21 cellular contexts compared by ENCODE assay signal in the genomic region with DNA sequence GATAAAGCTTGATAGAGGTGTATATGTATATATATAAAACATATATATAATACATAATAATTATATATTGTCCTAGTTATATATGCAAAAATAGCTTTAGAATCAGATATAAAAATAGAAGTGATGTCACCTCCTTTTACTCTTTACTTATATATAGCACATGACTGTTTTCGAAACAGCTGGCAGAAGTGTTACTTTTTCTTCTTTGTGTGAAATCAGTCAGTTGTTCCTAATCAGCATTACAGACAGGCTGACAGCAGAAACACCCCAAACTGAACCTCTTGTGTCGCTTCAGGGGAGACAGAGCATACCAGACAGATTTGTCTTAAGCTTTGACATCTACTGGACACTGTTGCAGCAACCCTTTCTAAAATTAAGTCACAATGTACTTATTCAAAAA.
DNase-seq lines count a peak whose midpoint lies in the region; ATAC-seq and TF ChIP-seq lines count a peak whose summit lies in the region.
"Had no signal": no experiment of that assay in that cellular context is flagged by ENCODE, and none has a peak within 500 bp of the region (broad histone marks: within the 10 kb centered on the region; RNA-seq: fewer than 3 reads in every experiment).

No MANE protein-coding gene starts in this region.

- peaks cover 15% of the 10 kb centered on the region for H3K4me1 Mint-ChIP-seq in WTC11
- H3K4me1 Mint-ChIP-seq: CD8-positive, alpha-beta memory T cell; T-cell had no signal

- no peak overlapping the region for H3K27ac Mint-ChIP-seq in WTC11
- H3K27ac Mint-ChIP-seq: CD8-positive, alpha-beta memory T cell; T-cell had no signal

- TF ChIP-seq CTCF in GM13977 (IDR thresholded peaks at IDR 0.05; ENCODE audit: extremely low read depth, insufficient read depth, missing control alignments) (no peak), WTC11 (IDR thresholded peaks at IDR 0.05) (no peak)

- CTCF ChIA-PET in WTC11 (lab: Charles Lee) = no interaction called here

- POLR2A ChIA-PET in WTC11 (lab: Charles Lee) = no interaction called here

- peaks cover 6% of the 10 kb centered on the region; the same call in 1 of the 2 replicates for H3K9me3 Mint-ChIP-seq in WTC11
- H3K9me3 Mint-ChIP-seq: T-cell had no signal

- H3K36me3 Mint-ChIP-seq in WTC11 = peaks cover 6% of the 10 kb centered on the region; the same call in 1 of the 2 replicates
- H3K36me3 Mint-ChIP-seq: CD8-positive, alpha-beta memory T cell; T-cell had no signal

- DNase-seq in GM13977 (ENCODE audit: low spot score) (peak; percentile 11), T-helper 9 cell (no peak), mesenteric fat pad (ENCODE audit: low spot score) (no peak), WTC11 (ENCODE audit: low spot score) (no peak)
- DNase-seq: CD8-positive, alpha-beta memory T cell; DMS53; EL; IMR-90; MG63; NCI-H1048; NCI-H1436; NCI-H1930; NCI-H345; NCI-H524 treated with DMSO at 0.1 percent for 48 hours; PC-9; SIG-M5; T-cell had no signal

- in situ Hi-C loops in GM13977 (cut with MboI; ENCODE audit: low pct_unique_long_range_greater_than_20kb, low sequenced_read_pairs, unreplicated experiment) = no loop called here

- H3K27me3 Mint-ChIP-seq in WTC11 (ENCODE audit: low read depth) = no peaks in the 10 kb centered on the region

- no peak overlapping the region for H3K4me3 Mint-ChIP-seq in WTC11
- H3K4me3 Mint-ChIP-seq: CD8-positive, alpha-beta memory T cell; T-cell had no signal

- ATAC-seq in GM19351 (IDR thresholded peaks at IDR 0.05; ENCODE audit: unreplicated experiment) = peak; percentile 90
- ATAC-seq in HG03432 (IDR thresholded peaks at IDR 0.05; ENCODE audit: unreplicated experiment) = peak; percentile 64
- ATAC-seq in HG02938 (IDR thresholded peaks at IDR 0.05; ENCODE audit: unreplicated experiment) = no peak
- no peak for ATAC-seq in WTC11
- ATAC-seq: SK-N-SH treated with all-trans-retinoic acid at 6 μM for 48 hours, T-cell had no signal

TF ChIP-seq in WTC11, 78 proteins besides CTCF, POLR2A, EP300 and RAD21:
- TF ChIP-seq, protein P1, sequence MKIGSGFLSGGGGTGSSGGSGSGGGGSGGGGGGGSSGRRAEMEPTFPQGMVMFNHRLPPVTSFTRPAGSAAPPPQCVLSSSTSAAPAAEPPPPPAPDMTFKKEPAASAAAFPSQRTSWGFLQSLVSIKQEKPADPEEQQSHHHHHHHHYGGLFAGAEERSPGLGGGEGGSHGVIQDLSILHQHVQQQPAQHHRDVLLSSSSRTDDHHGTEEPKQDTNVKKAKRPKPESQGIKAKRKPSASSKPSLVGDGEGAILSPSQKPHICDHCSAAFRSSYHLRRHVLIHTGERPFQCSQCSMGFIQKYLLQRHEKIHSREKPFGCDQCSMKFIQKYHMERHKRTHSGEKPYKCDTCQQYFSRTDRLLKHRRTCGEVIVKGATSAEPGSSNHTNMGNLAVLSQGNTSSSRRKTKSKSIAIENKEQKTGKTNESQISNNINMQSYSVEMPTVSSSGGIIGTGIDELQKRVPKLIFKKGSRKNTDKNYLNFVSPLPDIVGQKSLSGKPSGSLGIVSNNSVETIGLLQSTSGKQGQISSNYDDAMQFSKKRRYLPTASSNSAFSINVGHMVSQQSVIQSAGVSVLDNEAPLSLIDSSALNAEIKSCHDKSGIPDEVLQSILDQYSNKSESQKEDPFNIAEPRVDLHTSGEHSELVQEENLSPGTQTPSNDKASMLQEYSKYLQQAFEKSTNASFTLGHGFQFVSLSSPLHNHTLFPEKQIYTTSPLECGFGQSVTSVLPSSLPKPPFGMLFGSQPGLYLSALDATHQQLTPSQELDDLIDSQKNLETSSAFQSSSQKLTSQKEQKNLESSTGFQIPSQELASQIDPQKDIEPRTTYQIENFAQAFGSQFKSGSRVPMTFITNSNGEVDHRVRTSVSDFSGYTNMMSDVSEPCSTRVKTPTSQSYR (CRISPR knock-in tag; IDR thresholded peaks at IDR 0.05) = no peak
- no peak for TF ChIP-seq PRRX2 (CRISPR knock-in tag; IDR thresholded peaks at IDR 0.05)
- TF ChIP-seq, protein P2, sequence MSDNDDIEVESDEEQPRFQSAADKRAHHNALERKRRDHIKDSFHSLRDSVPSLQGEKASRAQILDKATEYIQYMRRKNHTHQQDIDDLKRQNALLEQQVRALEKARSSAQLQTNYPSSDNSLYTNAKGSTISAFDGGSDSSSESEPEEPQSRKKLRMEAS (CRISPR knock-in tag; IDR thresholded peaks at IDR 0.05) = no peak
- no peak for TF ChIP-seq SMAD4 (CRISPR knock-in tag; IDR thresholded peaks at IDR 0.05)
- no peak for TF ChIP-seq FOXP1 (CRISPR knock-in tag; IDR thresholded peaks at IDR 0.05; ENCODE audit: borderline replicate concordance)
- TF ChIP-seq MYBL2 (CRISPR knock-in tag; IDR thresholded peaks at IDR 0.05) = no peak
- TF ChIP-seq CREM (CRISPR knock-in tag; IDR thresholded peaks at IDR 0.05) = no peak
- TF ChIP-seq SOX15 (CRISPR knock-in tag; IDR thresholded peaks at IDR 0.05) = no peak
- TF ChIP-seq ERG (CRISPR knock-in tag; IDR thresholded peaks at IDR 0.05) = no peak
- TF ChIP-seq, protein P3, sequence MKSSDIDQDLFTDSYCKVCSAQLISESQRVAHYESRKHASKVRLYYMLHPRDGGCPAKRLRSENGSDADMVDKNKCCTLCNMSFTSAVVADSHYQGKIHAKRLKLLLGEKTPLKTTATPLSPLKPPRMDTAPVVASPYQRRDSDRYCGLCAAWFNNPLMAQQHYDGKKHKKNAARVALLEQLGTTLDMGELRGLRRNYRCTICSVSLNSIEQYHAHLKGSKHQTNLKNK (CRISPR knock-in tag; IDR thresholded peaks at IDR 0.05) = no peak
- TF ChIP-seq ZNF121 (CRISPR knock-in tag; IDR thresholded peaks at IDR 0.05) = no peak
- TF ChIP-seq ELF4 (CRISPR knock-in tag; IDR thresholded peaks at IDR 0.05; ENCODE audit: low read depth) = no peak
- TF ChIP-seq, protein P4, sequence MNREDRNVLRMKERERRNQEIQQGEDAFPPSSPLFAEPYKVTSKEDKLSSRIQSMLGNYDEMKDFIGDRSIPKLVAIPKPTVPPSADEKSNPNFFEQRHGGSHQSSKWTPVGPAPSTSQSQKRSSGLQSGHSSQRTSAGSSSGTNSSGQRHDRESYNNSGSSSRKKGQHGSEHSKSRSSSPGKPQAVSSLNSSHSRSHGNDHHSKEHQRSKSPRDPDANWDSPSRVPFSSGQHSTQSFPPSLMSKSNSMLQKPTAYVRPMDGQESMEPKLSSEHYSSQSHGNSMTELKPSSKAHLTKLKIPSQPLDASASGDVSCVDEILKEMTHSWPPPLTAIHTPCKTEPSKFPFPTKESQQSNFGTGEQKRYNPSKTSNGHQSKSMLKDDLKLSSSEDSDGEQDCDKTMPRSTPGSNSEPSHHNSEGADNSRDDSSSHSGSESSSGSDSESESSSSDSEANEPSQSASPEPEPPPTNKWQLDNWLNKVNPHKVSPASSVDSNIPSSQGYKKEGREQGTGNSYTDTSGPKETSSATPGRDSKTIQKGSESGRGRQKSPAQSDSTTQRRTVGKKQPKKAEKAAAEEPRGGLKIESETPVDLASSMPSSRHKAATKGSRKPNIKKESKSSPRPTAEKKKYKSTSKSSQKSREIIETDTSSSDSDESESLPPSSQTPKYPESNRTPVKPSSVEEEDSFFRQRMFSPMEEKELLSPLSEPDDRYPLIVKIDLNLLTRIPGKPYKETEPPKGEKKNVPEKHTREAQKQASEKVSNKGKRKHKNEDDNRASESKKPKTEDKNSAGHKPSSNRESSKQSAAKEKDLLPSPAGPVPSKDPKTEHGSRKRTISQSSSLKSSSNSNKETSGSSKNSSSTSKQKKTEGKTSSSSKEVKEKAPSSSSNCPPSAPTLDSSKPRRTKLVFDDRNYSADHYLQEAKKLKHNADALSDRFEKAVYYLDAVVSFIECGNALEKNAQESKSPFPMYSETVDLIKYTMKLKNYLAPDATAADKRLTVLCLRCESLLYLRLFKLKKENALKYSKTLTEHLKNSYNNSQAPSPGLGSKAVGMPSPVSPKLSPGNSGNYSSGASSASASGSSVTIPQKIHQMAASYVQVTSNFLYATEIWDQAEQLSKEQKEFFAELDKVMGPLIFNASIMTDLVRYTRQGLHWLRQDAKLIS (CRISPR knock-in tag; IDR thresholded peaks at IDR 0.05; ENCODE audit: borderline replicate concordance) = no peak
- TF ChIP-seq ZNF425 (CRISPR knock-in tag; conservative IDR thresholded peaks at IDR 0.05) = no peak
- TF ChIP-seq SMAD3 (CRISPR knock-in tag; IDR thresholded peaks at IDR 0.05; ENCODE audit: borderline replicate concordance) = no peak
- no peak for TF ChIP-seq NFYB (CRISPR knock-in tag; conservative IDR thresholded peaks at IDR 0.05; ENCODE audit: low read depth)

Comparison
In these comparisons a context has a peak if more than half of its experiments do, and no peak if none do; other contexts are left out.
1. ATAC-seq: peak in GM19351 (single experiment) and HG03432 (single experiment); none in HG02938 (single experiment) and WTC11 (single experiment).